Comparison of ENCODE assay signal across 29 cellular contexts in genomic region chr6:119249319-119249718, GRCh38.
"Had no signal": no experiment of that assay in that cellular context is flagged by ENCODE, and none has a peak within 500 bp of the region (broad histone marks: within the 10 kb centered on the region; RNA-seq: fewer than 3 reads in every experiment).

No MANE protein-coding gene starts in this region.

- H3K27ac Mint-ChIP-seq: stimulated activated effector memory CD8-positive, alpha-beta T cell treated with anti-CD3 and anti-CD28 coated beads, Interleukin-12 subunit alpha, Interleukin-12 subunit beta, amount 100 ng/mL, for 72 hours; stimulated activated memory B cell treated with anti-CD40 and anti-IgM and Interleukin-4, amounts not matched to agents 10 μg/mL and 1 μg/mL and 100 μg/mL, for 72 hours; stimulated activated naive B cell treated with anti-CD40 and anti-IgM and Interleukin-4, amounts not matched to agents 10 μg/mL and 1 μg/mL and 100 μg/mL, for 72 hours; stimulated activated naive CD8-positive, alpha-beta T cell treated with anti-CD3 and anti-CD28 coated beads, Interleukin-15, amount 100 ng/mL, for 72 hours; stimulated activated naive CD8-positive, alpha-beta T cell treated with anti-CD3 and anti-CD28 coated beads, Interleukin-15, Interleukin-2, amounts not matched to agents 100 ng/mL and 50 ng/mL, for 24 hours; type B pancreatic cell had no signal

- H3K36me3 ChIP-seq: suprapubic skin, uterus, vagina had no signal

- H3K9me3 Mint-ChIP-seq: stimulated activated effector memory CD8-positive, alpha-beta T cell treated with anti-CD3 and anti-CD28 coated beads, Interleukin-12 subunit alpha, Interleukin-12 subunit beta, amount 100 ng/mL, for 72 hours; stimulated activated memory B cell treated with anti-CD40 and anti-IgM and Interleukin-4, amounts not matched to agents 10 μg/mL and 1 μg/mL and 100 μg/mL, for 72 hours; stimulated activated naive B cell treated with anti-CD40 and anti-IgM and Interleukin-4, amounts not matched to agents 10 μg/mL and 1 μg/mL and 100 μg/mL, for 72 hours; stimulated activated naive CD8-positive, alpha-beta T cell treated with anti-CD3 and anti-CD28 coated beads, Interleukin-15, amount 100 ng/mL, for 72 hours; type B pancreatic cell had no signal

- ATAC-seq: stimulated activated effector memory CD8-positive, alpha-beta T cell treated with anti-CD3 and anti-CD28 coated beads, Interleukin-12 subunit alpha, Interleukin-12 subunit beta, amount 100 ng/mL, for 72 hours; stimulated activated memory B cell treated with anti-CD40 and anti-IgM and Interleukin-4, amounts not matched to agents 10 μg/mL and 1 μg/mL and 100 μg/mL, for 72 hours; stimulated activated naive B cell treated with anti-CD40 and anti-IgM and Interleukin-4, amounts not matched to agents 10 μg/mL and 1 μg/mL and 100 μg/mL, for 72 hours; stimulated activated naive CD8-positive, alpha-beta T cell treated with anti-CD3 and anti-CD28 coated beads, Interleukin-15, amount 100 ng/mL, for 72 hours; stimulated activated naive CD8-positive, alpha-beta T cell treated with anti-CD3 and anti-CD28 coated beads, Interleukin-15, Interleukin-2, amounts not matched to agents 100 U/mL and 50 U/mL, for 24 hours; upper lobe of right lung had no signal

- H3K27me3 Mint-ChIP-seq: stimulated activated memory B cell treated with anti-CD40 and anti-IgM and Interleukin-4, amounts not matched to agents 10 μg/mL and 1 μg/mL and 100 μg/mL, for 72 hours; stimulated activated naive B cell treated with anti-CD40 and anti-IgM and Interleukin-4, amounts not matched to agents 10 μg/mL and 1 μg/mL and 100 μg/mL, for 72 hours; stimulated activated naive CD8-positive, alpha-beta T cell treated with anti-CD3 and anti-CD28 coated beads, Interleukin-15, amount 100 ng/mL, for 72 hours; stimulated activated naive CD8-positive, alpha-beta T cell treated with anti-CD3 and anti-CD28 coated beads, Interleukin-15, Interleukin-2, amounts not matched to agents 100 ng/mL and 50 ng/mL, for 24 hours; type B pancreatic cell had no signal

- H3K27ac ChIP-seq: stomach, suprapubic skin, testis, thoracic aorta, thyroid gland, tibial artery, tibial nerve, transverse colon, upper lobe of left lung, upper lobe of right lung, uterus, vagina had no signal

- H3K4me1 ChIP-seq: stomach, suprapubic skin, testis, thyroid gland, tibial artery, transverse colon, upper lobe of left lung, upper lobe of right lung, uterus, vagina had no signal

- H3K4me1 Mint-ChIP-seq: stimulated activated effector memory CD8-positive, alpha-beta T cell treated with anti-CD3 and anti-CD28 coated beads, Interleukin-12 subunit alpha, Interleukin-12 subunit beta, amount 100 ng/mL, for 72 hours; stimulated activated memory B cell treated with anti-CD40 and anti-IgM and Interleukin-4, amounts not matched to agents 10 μg/mL and 1 μg/mL and 100 μg/mL, for 72 hours; stimulated activated naive CD8-positive, alpha-beta T cell treated with anti-CD3 and anti-CD28 coated beads, Interleukin-15, amount 100 ng/mL, for 72 hours had no signal

- H3K4me3 ChIP-seq: stomach, suprapubic skin, testis, thoracic aorta, thyroid gland, tibial artery, tibial nerve, transverse colon, upper lobe of left lung, upper lobe of right lung, uterus, vagina had no signal

- DNase-seq: stimulated activated CD4-positive, alpha-beta T cell treated with anti-CD3 and anti-CD28 coated beads, Interleukin-2, amount 100 ng/mL, for 48 hours; stimulated activated CD4-positive, alpha-beta T cell treated with anti-CD3 and anti-CD28 coated beads, Interleukin-4, amount 100 ng/mL, for 1 hour; stimulated activated CD4-positive, alpha-beta T cell treated with anti-CD3 and anti-CD28 coated beads, Interleukin-4, amount 100 ng/mL, for 24 hours; stimulated activated CD4-positive, alpha-beta T cell treated with anti-CD3 and anti-CD28 coated beads, Interleukin-4, amount 100 ng/mL, for 4 hours; stimulated activated CD8-positive, alpha-beta memory T cell treated with anti-CD3 and anti-CD28 coated beads, Interleukin-4, amount 100 ng/mL, for 48 hours; stimulated activated naive B cell treated with anti-CD40 and anti-IgM and Interleukin-4, amounts not matched to agents 10 μg/mL and 1 μg/mL and 100 μg/mL, for 72 hours; stimulated activated naive CD4-positive, alpha-beta T cell; stimulated activated naive CD4-positive, alpha-beta T cell treated with Interleukin-2 at 50 U/mL for 16 hours; stimulated activated naive CD8-positive, alpha-beta T cell treated with anti-CD3 and anti-CD28 coated beads, Interleukin-15, amount 100 ng/mL, for 72 hours; stimulated activated naive CD8-positive, alpha-beta T cell treated with anti-CD3 and anti-CD28 coated beads, Interleukin-15, Interleukin-2, amounts not matched to agents 100 U/mL and 50 U/mL, for 24 hours; stomach; substantia nigra; testis; thyroid gland; tibial artery; transverse colon; trophoblast cell; upper lobe of left lung; upper lobe of right lung; uterus had no signal

- H3K4me3 Mint-ChIP-seq: stimulated activated effector memory CD8-positive, alpha-beta T cell treated with anti-CD3 and anti-CD28 coated beads, Interleukin-12 subunit alpha, Interleukin-12 subunit beta, amount 100 ng/mL, for 72 hours; stimulated activated memory B cell treated with anti-CD40 and anti-IgM and Interleukin-4, amounts not matched to agents 10 μg/mL and 1 μg/mL and 100 μg/mL, for 72 hours; stimulated activated naive B cell treated with anti-CD40 and anti-IgM and Interleukin-4, amounts not matched to agents 10 μg/mL and 1 μg/mL and 100 μg/mL, for 72 hours; stimulated activated naive CD8-positive, alpha-beta T cell treated with anti-CD3 and anti-CD28 coated beads, Interleukin-15, amount 100 ng/mL, for 72 hours; stimulated activated naive CD8-positive, alpha-beta T cell treated with anti-CD3 and anti-CD28 coated beads, Interleukin-15, Interleukin-2, amounts not matched to agents 100 ng/mL and 50 ng/mL, for 24 hours; type B pancreatic cell had no signal

- H3K9me3 ChIP-seq: stomach, suprapubic skin, testis, thoracic aorta, thyroid gland, tibial artery, tibial nerve, transverse colon, upper lobe of left lung, upper lobe of right lung, uterus, vagina had no signal

- FAIRE-seq: urothelium cell line had no signal

- H3K27me3 ChIP-seq: stomach, suprapubic skin, testis, thyroid gland, tibial artery, tibial nerve, transverse colon, upper lobe of left lung, upper lobe of right lung, uterus, vagina had no signal
